ENCODE assay signal across 17 cellular contexts in the genomic region with DNA sequence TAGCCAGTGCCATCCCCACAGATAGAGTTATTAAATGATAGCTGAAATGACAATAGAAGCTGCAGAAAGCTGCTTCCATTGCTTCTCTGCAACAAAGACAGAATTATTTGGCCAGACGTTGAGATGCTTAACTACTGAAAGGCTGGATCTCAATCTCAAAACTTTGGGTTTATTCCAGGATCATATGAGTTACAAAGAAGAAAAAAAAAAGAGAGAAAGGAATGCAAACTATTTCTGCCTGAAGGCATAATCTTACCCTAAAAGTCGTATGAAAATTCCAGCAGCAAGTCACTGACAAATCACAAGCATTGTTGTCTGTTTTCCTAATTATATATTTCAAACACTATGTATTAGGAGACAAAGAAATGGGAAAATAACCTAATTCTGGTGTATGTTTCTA. TPM values are rescaled to one million over a fixed set of nuclear protein-coding genes. Genes with fewer than 3 reads are reported as not detected.
DNase-seq lines count a peak whose midpoint lies in the region; TF ChIP-seq lines count a peak whose summit lies in the region.
"Had no signal": no experiment of that assay in that cellular context is flagged by ENCODE, and none has a peak within 500 bp of the region (broad histone marks: within the 10 kb centered on the region; RNA-seq: fewer than 3 reads in every experiment).

No MANE protein-coding gene starts in this region.

- peaks cover 5% of the 10 kb centered on the region for H3K36me3 Mint-ChIP-seq in mesothelial cell of epicardium
- H3K36me3 Mint-ChIP-seq in immature natural killer cell, result peaks cover 0 to 4% (median 0%) of the 10 kb centered on the region in 3 donors
- H3K36me3 Mint-ChIP-seq: IgD-negative memory B cell had no signal

- no peak for TF ChIP-seq CTCF in AG09319 (IDR thresholded peaks at IDR 0.05; ENCODE audit: low read depth, low read length)
- no peak for TF ChIP-seq CTCF in mesothelial cell of epicardium (IDR thresholded peaks at IDR 0.05; ENCODE audit: unreplicated experiment)

- H3K4me1 Mint-ChIP-seq in mesothelial cell of epicardium (peaks cover 38% of the 10 kb centered on the region), immature natural killer cell (no peaks in the 10 kb centered on the region)
- H3K4me1 Mint-ChIP-seq: IgD-negative memory B cell had no signal

- H3K27me3 Mint-ChIP-seq in mesothelial cell of epicardium (ENCODE audit: low read depth), result no peaks in the 10 kb centered on the region
- H3K27me3 Mint-ChIP-seq in immature natural killer cell (ENCODE audit: low read depth in 3 of 3), result peaks cover 0 to 2% (median 0%) of the 10 kb centered on the region in 3 donors
- H3K27me3 Mint-ChIP-seq: IgD-negative memory B cell, progenitor cell of endocrine pancreas had no signal

- H3K27ac Mint-ChIP-seq in mesothelial cell of epicardium (peak overlapping the region; percentile 90), immature natural killer cell (no peak overlapping the region)
- H3K27ac Mint-ChIP-seq: IgD-negative memory B cell, progenitor cell of endocrine pancreas had no signal

- DNase-seq in AG09319 (ENCODE audit: extremely low read depth, low read depth) (peak; percentile 11), NCI-H226 (peak; percentile 74), dedifferentiated amniotic fluid mesenchymal stem cell (ENCODE audit: extremely low spot score) (peak; percentile 74), mesothelial cell of epicardium (ENCODE audit: low spot score in 2 of 2, unreplicated experiment in 2 of 2) (no peak), RPMI8226 (no peak), ureter (ENCODE audit: low spot score) (no peak), immature natural killer cell (no peak), SHP77 (lab: John Stamatoyannopoulos, UW) (no peak)
- DNase-seq: activated naive CD4-positive, alpha-beta T cell treated with Interleukin-2 at 50 U/mL for 16 hours; BE2C; esophagus squamous epithelium; NCI-H1694; NCI-H526; upper lobe of left lung had no signal

- no peak overlapping the region for H3K4me3 Mint-ChIP-seq in mesothelial cell of epicardium
- no peak overlapping the region for H3K4me3 Mint-ChIP-seq in immature natural killer cell
- H3K4me3 Mint-ChIP-seq: IgD-negative memory B cell had no signal

- peaks cover 17% of the 10 kb centered on the region for H3K9me3 Mint-ChIP-seq in mesothelial cell of epicardium
- peaks cover 7 to 48% (median 21%) of the 10 kb centered on the region in 6 donors for H3K9me3 Mint-ChIP-seq in immature natural killer cell

RNA-seq across cellular contexts. Expression of a gene that starts 12.8 kb away (rescaled TPM):
- 0.42 to 1.0 TPM (median 0.64 TPM) in 3 replicates for total RNA-seq in mesothelial cell of epicardium
- total RNA-seq in ureter, result not detected
- not detected for polyA plus RNA-seq in immature natural killer cell
- total RNA-seq: activated CD8-positive, alpha-beta memory T cell treated with anti-CD3 and anti-CD28 coated beads for 36 hours; esophagus squamous epithelium; progenitor cell of endocrine pancreas had no signal
- polyA plus RNA-seq: IgD-negative memory B cell had no signal

Comparison
In these comparisons a context has a peak if more than half of its experiments do, and no peak if none do; other contexts are left out.
1. DNase-seq: peak in AG09319 (single experiment), NCI-H226 (single experiment) and dedifferentiated amniotic fluid mesenchymal stem cell (single experiment); none in mesothelial cell of epicardium (0 of 2), RPMI8226 (single experiment), ureter (single experiment), immature natural killer cell (0 of 3) and SHP77 (0 of 2).